In the genomic region with DNA sequence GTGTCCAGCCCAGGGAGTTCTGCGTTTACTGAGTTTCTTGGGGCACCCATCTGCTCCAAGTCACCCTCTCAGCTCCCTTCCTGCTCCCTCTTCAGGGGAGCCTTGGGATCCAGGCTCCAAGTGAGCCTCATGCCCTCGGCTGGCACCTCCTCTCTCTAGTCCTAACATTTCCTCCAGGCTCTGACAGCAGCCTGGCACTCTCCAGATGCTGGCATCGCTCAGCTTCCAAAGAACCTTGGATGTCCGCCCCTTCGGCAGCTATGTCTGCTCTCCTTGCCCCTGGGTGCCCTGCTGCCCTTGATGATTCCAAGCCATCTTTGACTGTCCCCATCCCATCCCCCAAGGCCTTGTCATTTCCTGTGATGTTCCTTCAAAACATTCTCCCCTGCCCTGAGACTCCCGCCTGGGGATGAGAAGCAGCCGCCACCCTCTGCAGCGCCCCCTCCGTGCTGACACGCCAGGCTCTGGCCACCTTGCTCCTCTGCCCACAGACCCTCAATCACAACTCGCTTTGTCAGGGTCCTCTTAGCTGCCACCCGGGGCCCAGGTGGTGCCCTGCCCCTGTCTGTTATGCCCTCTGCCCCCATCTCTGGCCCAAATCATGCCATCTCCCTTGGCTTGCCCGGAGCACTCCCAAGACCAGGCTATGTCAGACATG, we compare ENCODE assay signal across 21 cellular contexts. TPM values are rescaled to one million over a fixed set of nuclear protein-coding genes. Genes with fewer than 3 reads are reported as not detected.
DNase-seq lines count a peak whose midpoint lies in the region; ATAC-seq, FAIRE-seq and TF ChIP-seq lines count a peak whose summit lies in the region.
"Had no signal": no experiment of that assay in that cellular context is flagged by ENCODE, and none has a peak within 500 bp of the region (broad histone marks: within the 10 kb centered on the region; RNA-seq: fewer than 3 reads in every experiment).

No MANE protein-coding gene starts in this region.

- H3K36me3 ChIP-seq in heart right ventricle = peaks cover 0 to 5% (median 0%) of the 10 kb centered on the region in 9 donors
- no peaks in the 10 kb centered on the region for H3K36me3 ChIP-seq in left ventricle myocardium inferior
- no peaks in the 10 kb centered on the region for H3K36me3 ChIP-seq in H7 (replicated peaks; ENCODE audit: control insufficient read depth, insufficient read depth, low read length)
- no peaks in the 10 kb centered on the region for H3K36me3 ChIP-seq in kidney (ENCODE audit: control insufficient read depth in 1 of 2, insufficient read depth in 2 of 2, low read length in 2 of 2)
- peaks cover 0 to 55% (median 32%) of the 10 kb centered on the region in 4 donors for H3K36me3 ChIP-seq in sigmoid colon
- H3K36me3 ChIP-seq: MG63 had no signal

- WGBS in heart right ventricle, 2 donors = 73 to 76% methylated on average over 13 of the region's 13 CpGs
- WGBS in sigmoid colon, 2 donors = 74 to 84% methylated on average over 13 of the region's 13 CpGs

- intact Hi-C loops in heart right ventricle (cut with DNase I) = loop anchor here in 7 of 10 donors (10.0 kb wide), 4 partner anchors 85 to 415 kb away; no protein-coding TSS in a partner anchor
- intact Hi-C loops in left ventricle myocardium inferior (cut with micrococcal nuclease) = no loop called here
- intact Hi-C loops in kidney (cut with DNase I) = no loop called here
- intact Hi-C loops in sigmoid colon (cut with DNase I) = no loop called here

- H3K4me3 ChIP-seq in heart right ventricle (no peak overlapping the region), left ventricle myocardium inferior (no peak overlapping the region), H7 (ENCODE audit: insufficient read depth, low read depth, low read length) (no peak overlapping the region), kidney (ENCODE audit: low read length in 2 of 2) (no peak overlapping the region), sigmoid colon (no peak overlapping the region)
- H3K4me3 ChIP-seq: MG63 had no signal

- peaks cover 22 to 48% (median 41%) of the 10 kb centered on the region in 7 donors for H3K27me3 ChIP-seq in heart right ventricle
- H3K27me3 ChIP-seq in left ventricle myocardium inferior (ENCODE audit: low read depth) = peaks cover 76% of the 10 kb centered on the region
- peaks cover 12% of the 10 kb centered on the region; the same call in 1 of the 2 replicates for H3K27me3 ChIP-seq in H7 (ENCODE audit: control insufficient read depth, insufficient read depth, low read length)
- H3K27me3 ChIP-seq in sigmoid colon = peaks cover 0 to 5% (median 0%) of the 10 kb centered on the region in 3 donors
- H3K27me3 ChIP-seq: MG63 had no signal

- H3K9ac ChIP-seq in kidney (ENCODE audit: low read length in 2 of 2) = no peak overlapping the region

- H3K4me1 ChIP-seq in heart right ventricle = peaks cover 0 to 13% (median 6%) of the 10 kb centered on the region in 9 donors
- peaks cover 14% of the 10 kb centered on the region for H3K4me1 ChIP-seq in left ventricle myocardium inferior
- no peaks in the 10 kb centered on the region for H3K4me1 ChIP-seq in kidney (ENCODE audit: control insufficient read depth in 1 of 2, insufficient read depth in 1 of 2, low read depth in 1 of 2, low read length in 2 of 2)
- peaks cover 0 to 24% (median 19%) of the 10 kb centered on the region in 4 donors for H3K4me1 ChIP-seq in sigmoid colon

- TF ChIP-seq POLR2A in sigmoid colon (IDR thresholded peaks at IDR 0.05) = no peak

- no peak for TF ChIP-seq EP300 in sigmoid colon (IDR thresholded peaks at IDR 0.05)

- no peak for TF ChIP-seq CTCF in heart right ventricle (IDR thresholded peaks at IDR 0.05)
- no peak for TF ChIP-seq CTCF in left ventricle myocardium inferior (IDR thresholded peaks at IDR 0.05; ENCODE audit: borderline replicate concordance)
- TF ChIP-seq CTCF in kidney (IDR thresholded peaks at IDR 0.05; ENCODE audit: borderline replicate concordance, extremely low read depth, insufficient read depth) = no peak
- no peak for TF ChIP-seq CTCF in sigmoid colon (IDR thresholded peaks at IDR 0.05)

- DNase-seq in heart right ventricle (no peak), left ventricle myocardium inferior (no peak), H7 (peak; percentile 55), kidney (peak; percentile 55), sigmoid colon (no peak), NCI-H345 treated with DMSO at 0.1 percent for 48 hours (lab: John Stamatoyannopoulos, UW; ENCODE audit: unreplicated experiment) (no peak)
- DNase-seq: MG63, NCI-H1092 treated with DMSO at 0.1 percent for 48 hours, NCI-H2029 treated with DMSO at 0.1 percent for 48 hours, NCI-H2171, NCI-H446 had no signal

- ATAC-seq in heart right ventricle = peak in 5 of 8 donors; percentile 3 to 52 (median 26)
- ATAC-seq in GM21619 (IDR thresholded peaks at IDR 0.05; ENCODE audit: unreplicated experiment) = no peak
- ATAC-seq in activated CD4-positive, CD25-positive, alpha-beta regulatory T cell treated with anti-CD3 and anti-CD28 coated beads, Interleukin-2, amount 50 U/mL, for 24 hours = no peak

- H3K9me3 ChIP-seq in heart right ventricle = no peaks in the 10 kb centered on the region
- H3K9me3 ChIP-seq in left ventricle myocardium inferior (replicated peaks) = no peaks in the 10 kb centered on the region
- no peaks in the 10 kb centered on the region for H3K9me3 ChIP-seq in kidney (ENCODE audit: control insufficient read depth in 1 of 2, low read length in 2 of 2)
- H3K9me3 ChIP-seq in sigmoid colon = no peaks in the 10 kb centered on the region
- H3K9me3 ChIP-seq: MG63 had no signal

- no peak for FAIRE-seq in kidney (lab: Jason Lieb, UNC)
- FAIRE-seq: D721Med, GM12892, GM18507, H54 had no signal

- no peak overlapping the region for H3K27ac ChIP-seq in heart right ventricle
- H3K27ac ChIP-seq in left ventricle myocardium inferior (replicated peaks) = no peak overlapping the region
- no peak overlapping the region for H3K27ac ChIP-seq in kidney (ENCODE audit: low read depth in 2 of 2, low read length in 2 of 2)
- peak overlapping the region in 3 of 4 donors; percentile 21 to 53 (median 39) for H3K27ac ChIP-seq in sigmoid colon
- H3K27ac ChIP-seq: C4-2B, HL-60 had no signal

RNA-seq across cellular contexts. Expression of a gene that starts 6.6 kb away (rescaled TPM):
- total RNA-seq in heart right ventricle (not detected), left ventricle myocardium inferior (not detected), kidney (not detected), sigmoid colon (not detected)
- polyA plus RNA-seq in heart right ventricle (not detected), kidney (ENCODE audit: insufficient read depth, low read depth, low replicate concordance) (0.56 TPM), sigmoid colon (not detected)
- not detected in 2 replicates for total RNA-seq in H7 (2014; rRNA removed; shearing (Covaris generic))
- total RNA-seq: HT1080, IMR-90 had no signal
- polyA plus RNA-seq: IMR-90 had no signal

RNA-seq across cellular contexts. Expression of a gene that starts 12.0 kb away (rescaled TPM):
- total RNA-seq in heart right ventricle = 10 to 100 TPM in 2 of 10 donors, 1 to 10 TPM in 8; 1.6 to 13.2 (median 3.3) TPM
- polyA plus RNA-seq in heart right ventricle = 10 to 100 TPM in 1 of 2 donors, 1 to 10 TPM in 1; 5.6 to 71.8 TPM
- 10.8 TPM for total RNA-seq in left ventricle myocardium inferior
- 3.3 and 5.5 TPM in 2 replicates for total RNA-seq in H7 (2014; rRNA removed; shearing (Covaris generic))
- total RNA-seq in kidney = 4.3 TPM
- 4.1 TPM for polyA plus RNA-seq in kidney (ENCODE audit: insufficient read depth, low read depth, low replicate concordance)
- total RNA-seq in sigmoid colon = 100 to 1,000 TPM in 2 of 4 donors, 10 to 100 TPM in 2; 49.9 to 484 (median 103) TPM
- polyA plus RNA-seq in sigmoid colon = 10 to 100 TPM in 1 of 3 donors, 1 to 10 TPM in 1, under 1 TPM in 1; 0.69 to 12.3 (median 5.4) TPM
- total RNA-seq: HT1080 had no signal

RNA-seq across cellular contexts. Expression of a gene that starts 42.6 kb away (rescaled TPM):
- total RNA-seq in heart right ventricle = 10 to 100 TPM in 2 of 10 donors, 1 to 10 TPM in 8; 1.3 to 22.4 (median 2.8) TPM
- 10 to 100 TPM in 1 of 2 donors, 1 to 10 TPM in 1; 1.8 to 13.0 TPM for polyA plus RNA-seq in heart right ventricle
- total RNA-seq in left ventricle myocardium inferior = 6.4 TPM
- total RNA-seq in H7 (2014; rRNA removed; shearing (Covaris generic)) = not detected in 2 replicates
- 20.2 TPM for total RNA-seq in kidney
- polyA plus RNA-seq in kidney (ENCODE audit: insufficient read depth, low read depth, low replicate concordance) = 2.4 TPM
- total RNA-seq in sigmoid colon = 10 to 100 TPM in 3 of 4 donors, 1 to 10 TPM in 1; 9.9 to 17.1 (median 10.2) TPM
- polyA plus RNA-seq in sigmoid colon = 1 to 10 TPM; 2.4 to 6.9 (median 5.3) TPM
- total RNA-seq: HT1080, IMR-90 had no signal
- polyA plus RNA-seq: IMR-90 had no signal

Comparison
In these comparisons a context has a peak if more than half of its experiments do, and no peak if none do; other contexts are left out.
1. intact Hi-C loops: an anchor here in heart right ventricle (10.0 kb wide); none called in left ventricle myocardium inferior, kidney and sigmoid colon.
2. ATAC-seq: peak in heart right ventricle (5 of 8); none in GM21619 (single experiment) and activated CD4-positive, CD25-positive, alpha-beta regulatory T cell treated with anti-CD3 and anti-CD28 coated beads, Interleukin-2, amount 50 U/mL, for 24 hours (0 of 2).
3. DNase-seq: peak in H7 (single experiment) and kidney (single experiment); none in heart right ventricle (0 of 2), left ventricle myocardium inferior (single experiment), sigmoid colon (single experiment) and NCI-H345 treated with DMSO at 0.1 percent for 48 hours (single experiment).
4. H3K27ac ChIP-seq: peak in sigmoid colon (3 of 4); none in heart right ventricle (0 of 10), left ventricle myocardium inferior (single experiment) and kidney (0 of 2).